In the genomic region with DNA sequence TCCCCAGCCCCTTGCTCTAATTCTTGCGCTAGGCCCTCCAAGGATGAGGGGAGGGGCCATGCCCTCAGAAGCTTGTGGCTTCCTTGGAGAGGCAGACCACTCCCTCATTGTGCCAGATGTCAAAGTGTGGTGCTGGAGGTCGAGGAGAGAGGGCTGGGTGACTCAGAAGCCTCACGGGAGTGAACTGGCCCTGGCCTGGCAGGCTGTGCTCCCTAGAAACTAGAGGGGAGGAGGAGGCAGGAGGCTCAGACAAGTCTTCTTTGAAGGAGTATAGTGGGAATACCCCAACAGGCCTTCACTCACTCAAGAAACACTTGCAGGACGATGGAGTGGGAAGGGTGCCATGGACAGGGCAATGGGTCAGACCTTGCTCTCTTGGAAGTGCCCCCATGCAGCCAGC, we compare ENCODE assay signal across 13 cellular contexts. TPM values are rescaled to one million over a fixed set of nuclear protein-coding genes. Genes with fewer than 3 reads are reported as not detected.
DNase-seq lines count a peak whose midpoint lies in the region; ATAC-seq, FAIRE-seq and TF ChIP-seq lines count a peak whose summit lies in the region.
"Had no signal": no experiment of that assay in that cellular context is flagged by ENCODE, and none has a peak within 500 bp of the region (broad histone marks: within the 10 kb centered on the region; RNA-seq: fewer than 3 reads in every experiment).

No MANE protein-coding gene starts in this region.

- CTCF ChIA-PET in K562 (lab: Yijun Ruan, JAX; ENCODE audit: low intra/inter-chr PET ratio): no interaction called here

- H4K8ac ChIP-seq in trophoblast cell (ENCODE audit: low read depth, low read length): no peak overlapping the region

- H3K23ac ChIP-seq in trophoblast cell (ENCODE audit: low read length): no peak overlapping the region

- no peaks in the 10 kb centered on the region for H4K20me1 ChIP-seq in K562 (replicated peaks; ENCODE audit: control insufficient read depth, insufficient read depth, low read length)

- H3K79me1 ChIP-seq in trophoblast cell (ENCODE audit: low read length): peaks cover 2% of the 10 kb centered on the region

- no peaks in the 10 kb centered on the region for H3K9me1 ChIP-seq in K562 (ENCODE audit: control insufficient read depth, insufficient read depth, low read length)

- no peak overlapping the region for H3K4me2 ChIP-seq in K562 (ENCODE audit: insufficient read depth, low read length)
- no peak overlapping the region for H3K4me2 ChIP-seq in trophoblast cell (ENCODE audit: low read length)

- DNase-seq in BE2C (peak; percentile 51), Kasumi-1 (lab: John Stamatoyannopoulos, UW) (peak; percentile 31 to 37), K562 (ENCODE audit: extremely low read depth in 1 of 4, low spot score in 3 of 4) (peak in 1 of 4 experiments; percentile 31), myocyte (ENCODE audit: low read depth) (peak; percentile 76), cerebellar nuclear complex (lab: John Stamatoyannopoulos, UW) (no peak), trophoblast cell (no peak)
- DNase-seq in stimulated activated CD4-positive, alpha-beta T cell treated with anti-CD3 and anti-CD28 coated beads, Interleukin-2, amount 100 ng/mL, for 24 hours: no peak
- DNase-seq: activated B cell treated with CpG ODN at 0.5 μM for 24 hours; activated naive CD4-positive, alpha-beta T cell treated with Interleukin-2 at 50 U/mL for 16 hours; CD8-positive, alpha-beta memory T cell; Karpas-422; left colon had no signal

- no peak overlapping the region for H2BK12ac ChIP-seq in trophoblast cell (ENCODE audit: low read length)

- no peak overlapping the region for H4K12ac ChIP-seq in trophoblast cell (ENCODE audit: low read depth, low read length)

- H3K4ac ChIP-seq in trophoblast cell (ENCODE audit: low read depth, low read length): no peak overlapping the region

- BruUV-seq in K562 (replicated peaks; lab: Mats Ljungman, UMichigan): no TSS peak

- H3K14ac ChIP-seq in trophoblast cell (ENCODE audit: low read length): no peak overlapping the region

- no peak overlapping the region for H2AK5ac ChIP-seq in trophoblast cell (ENCODE audit: low read length)

- H3K9ac ChIP-seq in K562 (ENCODE audit: insufficient read depth in 1 of 2, low read depth in 2 of 2, low read length in 2 of 2) (no peak overlapping the region; a peak in 1 of 4 replicates), trophoblast cell (ENCODE audit: low read length) (no peak overlapping the region)

- H4K91ac ChIP-seq in trophoblast cell (ENCODE audit: low read depth, low read length): no peak overlapping the region

- ATAC-seq in K562 (no peak; the same call in 2 of the 3 replicates), GM21423 (IDR thresholded peaks at IDR 0.05; ENCODE audit: unreplicated experiment) (no peak)
- ATAC-seq: left colon had no signal

- H3K36me3 ChIP-seq in BE2C (peaks cover 22% of the 10 kb centered on the region), K562 (ENCODE audit: control insufficient read depth, insufficient read depth, low read length) (peaks cover 20% of the 10 kb centered on the region), trophoblast cell (ENCODE audit: control insufficient read depth in 1 of 2, insufficient read depth in 2 of 2, low read length in 2 of 2) (peaks cover 4 to 10% of the 10 kb centered on the region in 2 experiments)

- 6% methylated on average over 3 of the region's 4 CpGs for WGBS in K562 (ENCODE audit: insufficient coverage, low coverage, missing lambda C conversion rate)
- WGBS in trophoblast cell (ENCODE audit: extremely low coverage, insufficient coverage, insufficient read length): no CpG with 5 or more reads among the region's 4 CpGs

- intact Hi-C loops in K562 (cut with micrococcal nuclease): no loop called here

- H3K27me3 ChIP-seq in BE2C (no peaks in the 10 kb centered on the region), K562 (ENCODE audit: control insufficient read depth in 2 of 2, insufficient read depth in 2 of 2, low read length in 2 of 2) (no peaks in the 10 kb centered on the region), trophoblast cell (ENCODE audit: insufficient read depth, low read length) (no peaks in the 10 kb centered on the region)

- H3K18ac ChIP-seq in trophoblast cell (ENCODE audit: low read length): no peak overlapping the region

- H3K27ac ChIP-seq in K562 (ENCODE audit: extremely low read depth, low read depth, low read length): no peak overlapping the region
- H3K27ac ChIP-seq in trophoblast cell (ENCODE audit: low read depth, low read length): no peak overlapping the region

- peak; percentile 23 for FAIRE-seq in K562 (lab: Jason Lieb, UNC)

- no peaks in the 10 kb centered on the region for H3K9me3 ChIP-seq in BE2C
- H3K9me3 ChIP-seq in K562 (replicated peaks; ENCODE audit: control insufficient read depth, insufficient read depth, low read depth, low read length): no peaks in the 10 kb centered on the region
- H3K9me3 ChIP-seq in trophoblast cell (ENCODE audit: insufficient read depth, low read depth, low read length): no peaks in the 10 kb centered on the region

- TF ChIP-seq EP300 in K562 (IDR thresholded peaks at IDR 0.05; ENCODE audit: low read length): no peak

- TF ChIP-seq RAD21 in K562 (CRISPR knock-in tag; conservative IDR thresholded peaks at IDR 0.05 in 1 of 2, IDR thresholded peaks at IDR 0.05 in 1 of 2): no peak

- in situ Hi-C loops in K562 (cut with MboI): no loop called here

- H3K4me1 ChIP-seq in BE2C (peaks cover 35% of the 10 kb centered on the region), K562 (replicated peaks in 1 of 2; ENCODE audit: control insufficient read depth in 2 of 2, insufficient read depth in 2 of 2, low read length in 2 of 2) (peaks cover 4 to 15% of the 10 kb centered on the region in 2 experiments; a peak in 3 of 5 replicates), trophoblast cell (ENCODE audit: control insufficient read depth in 1 of 2, insufficient read depth in 2 of 2, low read length in 2 of 2) (peaks cover 19 to 28% of the 10 kb centered on the region in 2 experiments)

- H2AFZ ChIP-seq in K562 (ENCODE audit: low read depth, low read length) (no peak overlapping the region), trophoblast cell (ENCODE audit: insufficient read depth, low read length, poor library complexity) (no peak overlapping the region)

- H3K4me3 ChIP-seq in BE2C (ENCODE audit: low read depth, low read length) (no peak overlapping the region), K562 (no peak overlapping the region), trophoblast cell (ENCODE audit: low read depth, low read length) (no peak overlapping the region)

- H3K79me2 ChIP-seq in K562 (ENCODE audit: control insufficient read depth, insufficient read depth, low read length): no peaks in the 10 kb centered on the region
- no peaks in the 10 kb centered on the region for H3K79me2 ChIP-seq in trophoblast cell (ENCODE audit: control insufficient read depth, insufficient read depth, low read length, poor library complexity)

- TF ChIP-seq CTCF in BE2C (IDR thresholded peaks at IDR 0.05; ENCODE audit: low read depth, low read length): no peak
- no peak for TF ChIP-seq CTCF in K562 (IDR thresholded peaks at IDR 0.05 in 2 of 3, conservative IDR thresholded peaks at IDR 0.05 in 1 of 3; ENCODE audit: insufficient read depth in 2 of 3, low read depth in 1 of 3, low read length in 3 of 3)

- POLR2A ChIA-PET in K562 (lab: Yijun Ruan, JAX): no interaction called here

- no peak for TF ChIP-seq POLR2A in K562 (conservative IDR thresholded peaks at IDR 0.05)

- no peak overlapping the region for H2BK5ac ChIP-seq in trophoblast cell (ENCODE audit: low read depth, low read length, poor library complexity)

- no peak overlapping the region for H2BK120ac ChIP-seq in trophoblast cell (ENCODE audit: insufficient read depth, low read length, poor library complexity)

RNA-seq across cellular contexts. Expression of a gene that starts 18.5 kb away (rescaled TPM):
- polyA plus RNA-seq in BE2C (2012; ENCODE audit: insufficient read depth, insufficient read length, low read depth): 32.3 TPM
- 24.0 and 50.0 TPM in 2 replicates for total RNA-seq in K562 (2011; cell fraction: chromatin; rRNA removed; ENCODE audit: low replicate concordance)
- 13.9 and 14.3 TPM in 2 replicates for total RNA-seq in K562 (2011; cell fraction: nucleolus; rRNA removed)
- total RNA-seq in K562 (2011; cell fraction: nucleoplasm; rRNA removed): 27.6 and 36.9 TPM in 2 replicates
- 16.6 and 17.8 TPM in 2 replicates for total RNA-seq in K562 (2014; rRNA removed)
- 28.1 and 30.5 TPM in 2 replicates for total RNA-seq in K562 (2014; rRNA removed; fragmentation: Illumina TruSeq; extraction: Trizol)
- total RNA-seq in K562 (2015; rRNA removed; fragmentation: Illumina TruSeq; extraction: Trizol): 26.8 and 27.7 TPM in 2 replicates
- 26.1 and 28.3 TPM in 2 replicates for total RNA-seq in K562 (2021)
- 23.6 and 28.4 TPM in 2 replicates for polyA plus RNA-seq in K562 (2011; rRNA removed)
- 13.4 and 17.8 TPM in 2 replicates for polyA plus RNA-seq in K562 (2011; cell fraction: cytosol; rRNA removed)
- 10.6 and 11.2 TPM in 2 replicates for polyA plus RNA-seq in K562 (2011; cell fraction: nucleus; rRNA removed)
- polyA plus RNA-seq in K562 (2012): 12.6 and 15.6 TPM in 2 replicates
- polyA plus RNA-seq in K562 (2014; fragmentation: Illumina TruSeq; extraction: Trizol): 26.1 and 28.9 TPM in 2 replicates
- polyA plus RNA-seq in K562 (2014; fragmentation: Nextera tagmentation; extraction: Ambion mirVana): 1 to 10 TPM; 9.0 to 9.9 TPM
- 17.5 and 19.4 TPM in 2 replicates for polyA plus RNA-seq in K562 (2014; rRNA removed)
- polyA minus RNA-seq in K562 (2011; rRNA and poly(A)+ RNA removed): 32.0 and 35.6 TPM in 2 replicates
- polyA minus RNA-seq in K562 (2011; cell fraction: cytosol; rRNA and poly(A)+ RNA removed): 15.3 and 15.5 TPM in 2 replicates
- 8.6 and 9.3 TPM in 2 replicates for polyA minus RNA-seq in K562 (2011; cell fraction: nucleus; rRNA and poly(A)+ RNA removed)
- total RNA-seq in myocyte: 40.3 and 48.0 TPM in 2 replicates
- polyA plus RNA-seq in myocyte (2012): 21.1 TPM
- 19.4 and 20.6 TPM in 2 replicates for polyA plus RNA-seq in trophoblast cell (2013)

RNA-seq across cellular contexts. Expression of a gene that starts 30.2 kb away (rescaled TPM):
- polyA plus RNA-seq in BE2C (2012; ENCODE audit: insufficient read depth, insufficient read length, low read depth): 137 TPM
- total RNA-seq in K562 (2011; cell fraction: chromatin; rRNA removed; ENCODE audit: low replicate concordance): 92.6 and 423 TPM in 2 replicates
- 72.9 and 85.9 TPM in 2 replicates for total RNA-seq in K562 (2011; cell fraction: nucleolus; rRNA removed)
- 129 and 178 TPM in 2 replicates for total RNA-seq in K562 (2011; cell fraction: nucleoplasm; rRNA removed)
- total RNA-seq in K562 (2014; rRNA removed) (86.0 and 109 TPM in 2 replicates), K562 (2014; rRNA removed; fragmentation: Illumina TruSeq; extraction: Trizol) (108 and 126 TPM in 2 replicates), K562 (2015; rRNA removed; fragmentation: Illumina TruSeq; extraction: Trizol) (116 and 127 TPM in 2 replicates), K562 (2021) (120 and 134 TPM in 2 replicates), myocyte (65.1 and 70.5 TPM in 2 replicates)
- polyA plus RNA-seq in K562 (2011; rRNA removed) (171 and 189 TPM in 2 replicates), K562 (2014; fragmentation: Illumina TruSeq; extraction: Trizol) (176 and 206 TPM in 2 replicates), K562 (2014; fragmentation: Nextera tagmentation; extraction: Ambion mirVana) (10 to 100 TPM; 80.8 to 97.7 TPM), K562 (2014; rRNA removed) (207 and 284 TPM in 2 replicates)
- polyA plus RNA-seq in K562 (2011; cell fraction: cytosol; rRNA removed): 61.7 and 71.2 TPM in 2 replicates
- 529 and 662 TPM in 2 replicates for polyA plus RNA-seq in K562 (2011; cell fraction: nucleus; rRNA removed)
- polyA plus RNA-seq in K562 (2012): 127 TPM in 2 replicates
- polyA minus RNA-seq in K562 (2011; rRNA and poly(A)+ RNA removed): 41.1 and 55.4 TPM in 2 replicates
- polyA minus RNA-seq in K562 (2011; cell fraction: cytosol; rRNA and poly(A)+ RNA removed): 18.6 and 19.8 TPM in 2 replicates
- 160 and 256 TPM in 2 replicates for polyA minus RNA-seq in K562 (2011; cell fraction: nucleus; rRNA and poly(A)+ RNA removed)
- polyA plus RNA-seq in myocyte (2012): 71.1 TPM
- 128 and 131 TPM in 2 replicates for polyA plus RNA-seq in trophoblast cell (2013)

RNA-seq across cellular contexts. Expression of a gene that starts 54.6 kb away (rescaled TPM):
- 2.9 TPM for polyA plus RNA-seq in BE2C (2012; ENCODE audit: insufficient read depth, insufficient read length, low read depth)
- 2.3 and 7.3 TPM in 2 replicates for total RNA-seq in K562 (2011; cell fraction: chromatin; rRNA removed; ENCODE audit: low replicate concordance)
- total RNA-seq in K562 (2011; cell fraction: nucleolus; rRNA removed): 3.3 and 3.7 TPM in 2 replicates
- total RNA-seq in K562 (2011; cell fraction: nucleoplasm; rRNA removed): 2.0 and 2.1 TPM in 2 replicates
- total RNA-seq in K562 (2014; rRNA removed) (not detected in 2 replicates), K562 (2014; rRNA removed; fragmentation: Illumina TruSeq; extraction: Trizol) (not detected in 2 replicates), K562 (2015; rRNA removed; fragmentation: Illumina TruSeq; extraction: Trizol) (not detected in 2 replicates), K562 (2021) (0.34 and 1.6 TPM in 2 replicates), myocyte (1.6 and 2.0 TPM in 2 replicates)
- polyA plus RNA-seq in K562 (2011; rRNA removed) (0.78 and 0.93 TPM in 2 replicates), K562 (2014; fragmentation: Illumina TruSeq; extraction: Trizol) (not detected in 2 replicates), K562 (2014; fragmentation: Nextera tagmentation; extraction: Ambion mirVana) (under 1 TPM in 1 of 2 experiments, not detected in 1; 0.03 TPM), K562 (2014; rRNA removed) (0.07 TPM in 1 of 2 replicates, not detected in the other)
- polyA plus RNA-seq in K562 (2011; cell fraction: cytosol; rRNA removed): 0.27 and 0.51 TPM in 2 replicates
- 2.6 and 6.0 TPM in 2 replicates for polyA plus RNA-seq in K562 (2011; cell fraction: nucleus; rRNA removed)
- polyA plus RNA-seq in K562 (2012): 0.31 and 0.44 TPM in 2 replicates
- 0.35 and 0.45 TPM in 2 replicates for polyA minus RNA-seq in K562 (2011; rRNA and poly(A)+ RNA removed)
- polyA minus RNA-seq in K562 (2011; cell fraction: cytosol; rRNA and poly(A)+ RNA removed): 1.4 and 2.1 TPM in 2 replicates
- 1.4 and 2.3 TPM in 2 replicates for polyA minus RNA-seq in K562 (2011; cell fraction: nucleus; rRNA and poly(A)+ RNA removed)
- 82.1 TPM for polyA plus RNA-seq in myocyte (2012)
- 0.04 and 0.07 TPM in 2 replicates for polyA plus RNA-seq in trophoblast cell (2013)
- polyA plus RNA-seq: CD8-positive, alpha-beta memory T cell had no signal

Comparison
In these comparisons a context has a peak if more than half of its experiments do, and no peak if none do; other contexts are left out.
1. DNase-seq: peak in BE2C (single experiment), Kasumi-1 (2 of 2) and myocyte (single experiment); none in stimulated activated CD4-positive, alpha-beta T cell treated with anti-CD3 and anti-CD28 coated beads, Interleukin-2, amount 100 ng/mL, for 24 hours (0 of 2), cerebellar nuclear complex (0 of 2) and trophoblast cell (0 of 2).